Comparison of ENCODE assay signal across 10 cellular contexts in genomic region chr2:152613235-152613634, GRCh38.
DNase-seq lines count a peak whose midpoint lies in the region; ATAC-seq and TF ChIP-seq lines count a peak whose summit lies in the region.
"Had no signal": no experiment of that assay in that cellular context is flagged by ENCODE, and none has a peak within 500 bp of the region (broad histone marks: within the 10 kb centered on the region; RNA-seq: fewer than 3 reads in every experiment).

No MANE protein-coding gene starts in this region.

- TF ChIP-seq CTCF in osteoblast (IDR thresholded peaks at IDR 0.05; ENCODE audit: extremely low read depth, low read depth, low read length) (no peak), body of pancreas (IDR thresholded peaks at IDR 0.05) (no peak)

- no peak for TF ChIP-seq POLR2A in GM18505 (IDR thresholded peaks at IDR 0.05; ENCODE audit: borderline replicate concordance, extremely low read depth, insufficient read depth, insufficient read length)
- TF ChIP-seq POLR2A in body of pancreas (IDR thresholded peaks at IDR 0.05), result no peak

- peak; percentile 63 for DNase-seq in NCI-H748 treated with DMSO at 0.1 percent for 48 hours (lab: John Stamatoyannopoulos, UW)
- peak; percentile 76 for DNase-seq in osteoblast (ENCODE audit: insufficient read length, low spot score, missing footprints)
- DNase-seq in posterior cingulate gyrus, result no peak
- DNase-seq in 8988T, result no peak
- DNase-seq in NCI-H345 (lab: John Stamatoyannopoulos, UW), result no peak
- no peak for DNase-seq in body of pancreas
- DNase-seq: NCI-H2227 treated with DMSO at 0.1 percent for 48 hours had no signal

- intact Hi-C loops in posterior cingulate gyrus (cut with DNase I) (no loop called here), body of pancreas (cut with DNase I) (no loop called here)

- H3K27me3 ChIP-seq in osteoblast (ENCODE audit: insufficient read depth, low read length) (no peaks in the 10 kb centered on the region), body of pancreas (no peaks in the 10 kb centered on the region)

- H3K4me2 ChIP-seq in osteoblast (ENCODE audit: insufficient read depth, low read length), result no peak overlapping the region

- no peaks in the 10 kb centered on the region for H3K79me2 ChIP-seq in osteoblast (ENCODE audit: insufficient read depth, low read length)

- ATAC-seq in GM18505 (IDR thresholded peaks at IDR 0.05; ENCODE audit: unreplicated experiment), result peak; percentile 40
- peak; percentile 50 for ATAC-seq in HG02610 (IDR thresholded peaks at IDR 0.05; ENCODE audit: unreplicated experiment)
- ATAC-seq in body of pancreas, result no peak

- no peaks in the 10 kb centered on the region for H3K9me3 ChIP-seq in osteoblast (ENCODE audit: low read depth, low read length)
- no peaks in the 10 kb centered on the region for H3K9me3 ChIP-seq in body of pancreas

- H3K4me1 ChIP-seq in osteoblast (ENCODE audit: insufficient read depth, low read length) (peaks cover 23% of the 10 kb centered on the region), body of pancreas (no peaks in the 10 kb centered on the region)

- no peak overlapping the region for H2AFZ ChIP-seq in osteoblast (ENCODE audit: low read length)

- no peak overlapping the region for H3K27ac ChIP-seq in osteoblast (ENCODE audit: low read depth, low read length)
- no peak overlapping the region for H3K27ac ChIP-seq in body of pancreas

- WGBS in body of pancreas, 2 donors, result 86 to 89% methylated on average over 2 of the region's 2 CpGs

- no peak overlapping the region for H3K4me3 ChIP-seq in osteoblast (ENCODE audit: insufficient read depth, low read length)
- no peak overlapping the region for H3K4me3 ChIP-seq in body of pancreas
- H3K4me3 ChIP-seq: coronary artery had no signal

- no peaks in the 10 kb centered on the region for H4K20me1 ChIP-seq in osteoblast (ENCODE audit: insufficient read depth, low read length)

- H3K36me3 ChIP-seq in osteoblast (ENCODE audit: insufficient read depth, low read length) (peaks cover 8% of the 10 kb centered on the region), body of pancreas (replicated peaks in 1 of 2; ENCODE audit: insufficient read depth in 1 of 2, low read depth in 2 of 2) (peaks cover 0 to 4% of the 10 kb centered on the region in 2 donors)

Comparison
In these comparisons a context has a peak if more than half of its experiments do, and no peak if none do; other contexts are left out.
1. DNase-seq: peak in NCI-H748 treated with DMSO at 0.1 percent for 48 hours (single experiment) and osteoblast (single experiment); none in posterior cingulate gyrus (0 of 10), 8988T (single experiment), NCI-H345 (single experiment) and body of pancreas (0 of 4).